19 cellular contexts compared by ENCODE assay signal in the genomic region with DNA sequence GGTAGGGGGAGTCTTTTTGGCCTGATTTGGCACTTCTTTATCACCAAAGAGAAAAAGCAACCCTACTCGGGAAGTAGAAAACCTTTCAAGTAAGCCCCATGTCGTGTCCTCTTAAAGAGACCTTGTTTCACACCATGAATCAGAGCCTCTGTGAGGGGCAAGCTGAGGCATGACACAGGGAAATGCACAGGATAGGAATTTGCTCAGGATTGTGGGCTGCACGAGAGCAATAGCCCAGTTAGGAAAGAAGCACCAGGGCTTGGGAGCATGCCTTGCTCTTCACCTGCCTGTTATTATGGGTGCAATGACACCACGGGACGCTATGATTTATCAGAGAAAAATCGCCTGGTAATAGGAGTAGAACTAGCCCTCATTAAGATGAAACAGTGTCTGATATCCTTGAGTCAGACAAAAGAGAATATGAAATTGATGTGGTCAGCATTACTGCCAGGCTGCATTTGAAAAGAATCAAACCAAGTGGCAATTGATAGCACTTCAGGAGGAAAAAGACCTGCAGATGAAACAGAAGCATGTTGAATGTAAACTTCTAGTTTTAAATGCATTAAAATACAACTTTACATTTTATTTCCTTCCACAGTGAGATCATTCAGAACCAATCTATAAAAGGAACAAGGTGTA.
DNase-seq lines count a peak whose midpoint lies in the region; ATAC-seq, FAIRE-seq and TF ChIP-seq lines count a peak whose summit lies in the region.
"Had no signal": no experiment of that assay in that cellular context is flagged by ENCODE, and none has a peak within 500 bp of the region (broad histone marks: within the 10 kb centered on the region; RNA-seq: fewer than 3 reads in every experiment).

No MANE protein-coding gene starts in this region.

- no peaks in the 10 kb centered on the region for H3K36me3 Mint-ChIP-seq in neural progenitor cell
- H3K36me3 Mint-ChIP-seq in activated CD8-positive, alpha-beta T cell treated with anti-CD3 and anti-CD28 coated beads for 36 hours (ENCODE audit: low read depth) = no peaks in the 10 kb centered on the region
- H3K36me3 Mint-ChIP-seq: activated naive CD4-positive, alpha-beta T cell treated with anti-CD3 and anti-CD28 coated beads, Interleukin-2, amount 50 U/mL, for 24 hours; naive thymus-derived CD8-positive, alpha-beta T cell had no signal

- H3K9me3 Mint-ChIP-seq in neural progenitor cell = peaks cover 6% of the 10 kb centered on the region
- H3K9me3 Mint-ChIP-seq in activated CD8-positive, alpha-beta T cell treated with anti-CD3 and anti-CD28 coated beads for 36 hours = peaks cover 4% of the 10 kb centered on the region
- H3K9me3 Mint-ChIP-seq: activated naive CD4-positive, alpha-beta T cell treated with anti-CD3 and anti-CD28 coated beads, Interleukin-2, amount 50 U/mL, for 24 hours had no signal

- H2AFZ ChIP-seq in neural progenitor cell (replicated peaks) = peak overlapping the region; percentile 48

- peaks cover 8% of the 10 kb centered on the region for H3K27me3 Mint-ChIP-seq in neural progenitor cell (ENCODE audit: insufficient read depth, low read depth)
- peaks cover 3% of the 10 kb centered on the region for H3K27me3 Mint-ChIP-seq in activated CD8-positive, alpha-beta T cell treated with anti-CD3 and anti-CD28 coated beads for 36 hours

- H3K79me2 ChIP-seq in neural progenitor cell (ENCODE audit: low read depth) = no peaks in the 10 kb centered on the region

- TF ChIP-seq CTCF in bronchial epithelial cell (IDR thresholded peaks at IDR 0.05; ENCODE audit: insufficient read depth, low read length, severe bottlenecking) (no peak), neural progenitor cell (IDR thresholded peaks at IDR 0.05) (no peak)
- no peak for TF ChIP-seq CTCF in activated CD8-positive, alpha-beta T cell treated with anti-CD3 and anti-CD28 coated beads for 36 hours (IDR thresholded peaks at IDR 0.05)

- FAIRE-seq in bronchial epithelial cell (lab: Jason Lieb, UNC) = peak; percentile 96
- FAIRE-seq: endometrium had no signal

- no peak overlapping the region for H3K27ac ChIP-seq in neural progenitor cell
- H3K27ac ChIP-seq: BLaER1 treated with 17β-estradiol and CSF1 and Interleukin-3, amounts not matched to agents 10 nM and 100 nM; right atrium auricular region; thyroid gland had no signal

- H3K9ac ChIP-seq in neural progenitor cell = no peak overlapping the region
- H3K9ac ChIP-seq: BLaER1 treated with 17β-estradiol and CSF1 and Interleukin-3, amounts not matched to agents 10 nM and 100 nM had no signal

- no peak overlapping the region for H3K27ac Mint-ChIP-seq in neural progenitor cell
- no peak overlapping the region for H3K27ac Mint-ChIP-seq in activated CD8-positive, alpha-beta T cell treated with anti-CD3 and anti-CD28 coated beads for 36 hours
- H3K27ac Mint-ChIP-seq: activated naive CD4-positive, alpha-beta T cell treated with anti-CD3 and anti-CD28 coated beads, Interleukin-2, amount 50 U/mL, for 24 hours; naive thymus-derived CD8-positive, alpha-beta T cell had no signal

- H3K27me3 ChIP-seq in bronchial epithelial cell (ENCODE audit: control insufficient read depth, insufficient read depth, low read length) (no peaks in the 10 kb centered on the region), neural progenitor cell (no peaks in the 10 kb centered on the region)
- H3K27me3 ChIP-seq: BLaER1 treated with 17β-estradiol and CSF1 and Interleukin-3, amounts not matched to agents 10 nM and 100 nM; right atrium auricular region; thyroid gland had no signal

- DNase-seq in EH (ENCODE audit: low read depth) (peak; percentile 40), NCI-H187 treated with DMSO at 0.1 percent for 48 hours (lab: John Stamatoyannopoulos, UW) (peak; percentile 26), bronchial epithelial cell (ENCODE audit: low read depth) (peak; percentile 100), neural progenitor cell (ENCODE audit: low spot score) (no peak), germinal center (ENCODE audit: low spot score) (no peak)
- no peak for DNase-seq in activated effector memory CD4-positive, alpha-beta T cell treated with Interleukin-2 at 50 U/mL for 16 hours
- no peak for DNase-seq in stimulated activated CD4-positive, alpha-beta T cell treated with anti-CD3 and anti-CD28 coated beads, Interleukin-2, amount 100 ng/mL, for 48 hours
- DNase-seq in activated CD8-positive, alpha-beta T cell treated with anti-CD3 and anti-CD28 coated beads for 36 hours = no peak
- DNase-seq: activated CD8-positive, alpha-beta memory T cell treated with anti-CD3 and anti-CD28 coated beads, Interleukin-2, amount 50 U/mL, for 48 hours; caudate nucleus; naive thymus-derived CD8-positive, alpha-beta T cell; NCI-H1436; NCI-H69; thyroid gland had no signal

- H4K20me1 ChIP-seq in neural progenitor cell (ENCODE audit: low read depth) = no peaks in the 10 kb centered on the region
- H4K20me1 ChIP-seq: BLaER1 treated with 17β-estradiol and CSF1 and Interleukin-3, amounts not matched to agents 10 nM and 100 nM had no signal

- no peaks in the 10 kb centered on the region for H3K9me3 ChIP-seq in neural progenitor cell (ENCODE audit: low read depth)
- H3K9me3 ChIP-seq: right atrium auricular region, thyroid gland had no signal

- POLR2A ChIA-PET in activated CD8-positive, alpha-beta T cell treated with anti-CD3 and anti-CD28 coated beads for 36 hours (lab: Charles Lee) = no interaction called here

- no peak overlapping the region for H3K4me3 ChIP-seq in bronchial epithelial cell (ENCODE audit: low read depth, low read length)
- H3K4me3 ChIP-seq in neural progenitor cell = no peak overlapping the region
- H3K4me3 ChIP-seq: BLaER1 treated with 17β-estradiol and CSF1 and Interleukin-3, amounts not matched to agents 10 nM and 100 nM; right atrium auricular region; thyroid gland had no signal

- peaks cover 14% of the 10 kb centered on the region for H3K4me1 Mint-ChIP-seq in neural progenitor cell
- no peaks in the 10 kb centered on the region for H3K4me1 Mint-ChIP-seq in activated CD8-positive, alpha-beta T cell treated with anti-CD3 and anti-CD28 coated beads for 36 hours (ENCODE audit: low read depth)
- H3K4me1 Mint-ChIP-seq: activated naive CD4-positive, alpha-beta T cell treated with anti-CD3 and anti-CD28 coated beads, Interleukin-2, amount 50 U/mL, for 24 hours; naive thymus-derived CD8-positive, alpha-beta T cell had no signal

- CTCF ChIA-PET in activated CD8-positive, alpha-beta T cell treated with anti-CD3 and anti-CD28 coated beads for 36 hours (lab: Charles Lee) = no interaction called here

- no peak for ATAC-seq in activated CD8-positive, alpha-beta T cell treated with anti-CD3 and anti-CD28 coated beads for 36 hours
- ATAC-seq: left lobe of liver; naive thymus-derived CD8-positive, alpha-beta T cell had no signal

- H3K36me3 ChIP-seq in bronchial epithelial cell (ENCODE audit: control insufficient read depth, insufficient read depth, low read length) (no peaks in the 10 kb centered on the region), neural progenitor cell (no peaks in the 10 kb centered on the region)
- H3K36me3 ChIP-seq: BLaER1 treated with 17β-estradiol and CSF1 and Interleukin-3, amounts not matched to agents 10 nM and 100 nM; right atrium auricular region; thyroid gland had no signal

- no peak overlapping the region for H3K4me3 Mint-ChIP-seq in neural progenitor cell
- H3K4me3 Mint-ChIP-seq in activated CD8-positive, alpha-beta T cell treated with anti-CD3 and anti-CD28 coated beads for 36 hours = no peak overlapping the region
- H3K4me3 Mint-ChIP-seq: activated naive CD4-positive, alpha-beta T cell treated with anti-CD3 and anti-CD28 coated beads, Interleukin-2, amount 50 U/mL, for 24 hours; naive thymus-derived CD8-positive, alpha-beta T cell had no signal

- no peak overlapping the region for H3K4me2 ChIP-seq in neural progenitor cell
- H3K4me2 ChIP-seq: BLaER1 treated with 17β-estradiol and CSF1 and Interleukin-3, amounts not matched to agents 10 nM and 100 nM had no signal

- H3K4me1 ChIP-seq in neural progenitor cell = no peaks in the 10 kb centered on the region
- H3K4me1 ChIP-seq: BLaER1 treated with 17β-estradiol and CSF1 and Interleukin-3, amounts not matched to agents 10 nM and 100 nM; right atrium auricular region had no signal

- H3F3A ChIP-seq in neural progenitor cell (ENCODE audit: low read depth) = no peaks in the 10 kb centered on the region

- intact Hi-C loops in activated CD8-positive, alpha-beta T cell treated with anti-CD3 and anti-CD28 coated beads for 36 hours (cut with micrococcal nuclease) = no loop called here

Comparison
In these comparisons a context has a peak if more than half of its experiments do, and no peak if none do; other contexts are left out.
1. DNase-seq: peak in EH (single experiment), NCI-H187 treated with DMSO at 0.1 percent for 48 hours (single experiment) and bronchial epithelial cell (single experiment); none in neural progenitor cell (single experiment), activated effector memory CD4-positive, alpha-beta T cell treated with Interleukin-2 at 50 U/mL for 16 hours (single experiment), stimulated activated CD4-positive, alpha-beta T cell treated with anti-CD3 and anti-CD28 coated beads, Interleukin-2, amount 100 ng/mL, for 48 hours (0 of 2), germinal center (single experiment) and activated CD8-positive, alpha-beta T cell treated with anti-CD3 and anti-CD28 coated beads for 36 hours (single experiment).